In the genomic region with DNA sequence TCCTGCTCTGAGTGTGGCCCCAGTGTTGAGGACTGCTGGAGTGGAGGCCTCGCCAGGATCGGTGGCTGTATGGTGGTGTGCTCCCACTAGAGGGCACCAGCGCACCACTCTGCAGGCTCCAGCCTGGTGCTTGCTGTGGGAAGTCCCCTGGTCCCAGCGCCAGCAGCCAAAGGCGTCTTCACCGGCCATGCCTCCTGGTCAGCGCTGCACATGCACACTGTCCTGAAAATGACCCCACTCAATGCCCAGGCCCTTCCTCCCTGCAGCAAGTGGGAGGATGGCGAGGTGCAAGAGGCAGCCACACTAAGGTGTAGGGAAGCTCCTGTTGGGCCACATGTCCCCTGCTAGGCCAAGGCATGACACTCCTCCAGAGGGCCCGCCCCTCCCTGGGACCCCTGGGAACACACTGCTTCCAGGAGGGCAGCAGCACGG, we compare ENCODE assay signal across 9 cellular contexts.
DNase-seq lines count a peak whose midpoint lies in the region; ATAC-seq, FAIRE-seq and TF ChIP-seq lines count a peak whose summit lies in the region.
"Had no signal": no experiment of that assay in that cellular context is flagged by ENCODE, and none has a peak within 500 bp of the region (broad histone marks: within the 10 kb centered on the region; RNA-seq: fewer than 3 reads in every experiment).

No MANE protein-coding gene starts in this region.

- peaks cover 2 to 5% of the 10 kb centered on the region in 2 donors for H3K36me3 Mint-ChIP-seq in activated T-cell treated with anti-CD3 and anti-CD28 coated beads, Interleukin-2, amount 50 U/mL, for 72 hours (ENCODE audit: insufficient read depth in 2 of 2)

- TF ChIP-seq EP300 in stomach (IDR thresholded peaks at IDR 0.05): no peak

- H3K4me2 ChIP-seq in neuronal stem cell (ENCODE audit: insufficient read depth, low read length, poor library complexity, severe bottlenecking): no peak overlapping the region

- TF ChIP-seq CTCF in Peyer's patch (IDR thresholded peaks at IDR 0.05): peak; percentile 66 to 98 (median 94)
- peak; percentile 90 for TF ChIP-seq CTCF in fibroblast of pulmonary artery (IDR thresholded peaks at IDR 0.05; ENCODE audit: low read length, missing control alignments)
- TF ChIP-seq CTCF in stomach (IDR thresholded peaks at IDR 0.05): peak in 5 of 7 experiments; percentile 82 to 92 (median 88)

- H3K27ac Mint-ChIP-seq in activated T-cell treated with anti-CD3 and anti-CD28 coated beads, Interleukin-2, amount 50 U/mL, for 72 hours: no peak overlapping the region

- peaks cover 3 to 29% (median 4%) of the 10 kb centered on the region in 4 donors for H3K4me1 ChIP-seq in Peyer's patch
- peaks cover 7 to 10% of the 10 kb centered on the region in 2 donors for H3K4me1 ChIP-seq in neuronal stem cell (ENCODE audit: control insufficient read depth in 2 of 2, insufficient read depth in 1 of 2, low read depth in 1 of 2, low read length in 2 of 2)
- H3K4me1 ChIP-seq in stomach: peaks cover 12 to 44% (median 27%) of the 10 kb centered on the region in 4 donors

- H2BK15ac ChIP-seq in neuronal stem cell (ENCODE audit: low read length): no peak overlapping the region

- no peaks in the 10 kb centered on the region for H3K79me1 ChIP-seq in neuronal stem cell (ENCODE audit: low read depth, low read length)

- ATAC-seq in GM21381 (IDR thresholded peaks at IDR 0.05; ENCODE audit: unreplicated experiment): peak; percentile 89
- ATAC-seq in activated T-cell treated with anti-CD3 and anti-CD28 coated beads, Interleukin-2, amount 50 U/mL, for 72 hours (replicated peaks in 1 of 2): peak; percentile 94 to 95

- H3K9ac ChIP-seq in neuronal stem cell (ENCODE audit: low read depth, low read length, poor library complexity): peak overlapping the region; percentile 26

- no peak overlapping the region for H2AK5ac ChIP-seq in neuronal stem cell (ENCODE audit: low read depth, low read length)

- H3K27ac ChIP-seq in Peyer's patch (peak overlapping the region in 2 of 4 donors; percentile 78 to 80), neuronal stem cell (replicated peaks; ENCODE audit: low read length) (no peak overlapping the region), stomach (no peak overlapping the region)

- H2AFZ ChIP-seq in neuronal stem cell (ENCODE audit: low read length): peak overlapping the region; percentile 31

- H3K14ac ChIP-seq in neuronal stem cell (ENCODE audit: low read length): no peak overlapping the region

- H4K91ac ChIP-seq in neuronal stem cell (ENCODE audit: low read depth, low read length, poor library complexity): no peak overlapping the region

- TF ChIP-seq POLR2A in Peyer's patch (IDR thresholded peaks at IDR 0.05) (no peak), stomach (IDR thresholded peaks at IDR 0.05) (no peak)

- peak overlapping the region; percentile 19 for H3K23ac ChIP-seq in neuronal stem cell (ENCODE audit: low read depth, low read length, poor library complexity)

- intact Hi-C loops in stomach (cut with DNase I; ENCODE audit: low total_unique reads): no loop called here

- H3K4me1 Mint-ChIP-seq in activated T-cell treated with anti-CD3 and anti-CD28 coated beads, Interleukin-2, amount 50 U/mL, for 72 hours (ENCODE audit: low read depth): no peaks in the 10 kb centered on the region

- H3K9me3 Mint-ChIP-seq in activated T-cell treated with anti-CD3 and anti-CD28 coated beads, Interleukin-2, amount 50 U/mL, for 72 hours: peaks cover 4 to 5% of the 10 kb centered on the region in 2 donors

- H3K9me3 ChIP-seq in Peyer's patch (peaks cover 0 to 7% (median 0%) of the 10 kb centered on the region in 4 donors), neuronal stem cell (replicated peaks in 1 of 2; ENCODE audit: control insufficient read depth in 2 of 2, insufficient read depth in 1 of 2, low read depth in 1 of 2, low read length in 2 of 2) (peaks cover 11 to 13% of the 10 kb centered on the region in 2 donors), stomach (peaks cover 0 to 9% (median 6%) of the 10 kb centered on the region in 4 donors)

- H3K27me3 Mint-ChIP-seq in activated T-cell treated with anti-CD3 and anti-CD28 coated beads, Interleukin-2, amount 50 U/mL, for 72 hours (ENCODE audit: low read depth): no peaks in the 10 kb centered on the region

- H3K36me3 ChIP-seq in Peyer's patch (peaks cover 0 to 10% (median 0%) of the 10 kb centered on the region in 3 donors), neuronal stem cell (replicated peaks in 1 of 2; ENCODE audit: control insufficient read depth in 2 of 2, insufficient read depth in 2 of 2, low read length in 2 of 2) (peaks cover 0 to 9% of the 10 kb centered on the region in 2 donors), stomach (peaks cover 13 to 15% (median 13%) of the 10 kb centered on the region in 4 donors)

- H3K27me3 ChIP-seq in Peyer's patch (no peaks in the 10 kb centered on the region), neuronal stem cell (ENCODE audit: control insufficient read depth in 3 of 3, insufficient read depth in 3 of 3, low read depth in 1 of 3, low read length in 3 of 3) (no peaks in the 10 kb centered on the region), stomach (no peaks in the 10 kb centered on the region)

- H3K18ac ChIP-seq in neuronal stem cell (ENCODE audit: low read length): peak overlapping the region; percentile 49

- no peak overlapping the region for H2BK120ac ChIP-seq in neuronal stem cell (ENCODE audit: low read depth, low read length)

- H3K4ac ChIP-seq in neuronal stem cell (ENCODE audit: low read length): no peak overlapping the region

- H3K4me3 ChIP-seq in Peyer's patch: no peak overlapping the region
- H3K4me3 ChIP-seq in fibroblast of pulmonary artery (replicated peaks; ENCODE audit: low read depth, low read length): no peak overlapping the region
- H3K4me3 ChIP-seq in neuronal stem cell (ENCODE audit: low read length in 2 of 2): no peak overlapping the region
- no peak overlapping the region for H3K4me3 ChIP-seq in stomach

- H2BK12ac ChIP-seq in neuronal stem cell (ENCODE audit: low read length): no peak overlapping the region

- no peak overlapping the region for H2BK5ac ChIP-seq in neuronal stem cell (ENCODE audit: low read length)

- DNase-seq in DMS 273 (lab: John Stamatoyannopoulos, UW; ENCODE audit: unreplicated experiment) (peak; percentile 86), HTR-8/SVneo (ENCODE audit: insufficient read length, low spot score) (peak; percentile 81), Peyer's patch (peak; percentile 76 to 93 (median 93)), fibroblast of pulmonary artery (ENCODE audit: low read depth) (peak; percentile 91), neuronal stem cell (ENCODE audit: low spot score) (peak; percentile 77), stomach (peak; percentile 89)
- DNase-seq in activated T-cell treated with anti-CD3 and anti-CD28 coated beads, Interleukin-2, amount 50 U/mL, for 72 hours: peak; percentile 79 to 87

- no peak overlapping the region for H3K4me3 Mint-ChIP-seq in activated T-cell treated with anti-CD3 and anti-CD28 coated beads, Interleukin-2, amount 50 U/mL, for 72 hours

- H4K8ac ChIP-seq in neuronal stem cell (ENCODE audit: low read depth, low read length): no peak overlapping the region

- FAIRE-seq in HTR-8/SVneo (lab: Jason Lieb, UNC): no peak
- FAIRE-seq: colon had no signal

- no CpG with 5 or more reads among the region's 10 CpGs for WGBS in neuronal stem cell (ENCODE audit: extremely low coverage in 2 of 2, insufficient read length in 2 of 2, insufficient replicate concordance in 1 of 2), 2 donors
- WGBS in stomach, 5 donors: 9 to 14% (median 11%) methylated on average over 6 to 10 of the region's 10 CpGs
